Comparison of ENCODE assay signal across 12 cellular contexts in genomic region chr3:24299801-24300626, GRCh38.
A peak's percentile ranks its signal among the peaks of the same experiment; 100 is the strongest.
DNase-seq lines count a peak whose midpoint lies in the region; ATAC-seq, FAIRE-seq and TF ChIP-seq lines count a peak whose summit lies in the region.
"Had no signal": no experiment of that assay in that cellular context is flagged by ENCODE, and none has a peak within 500 bp of the region (broad histone marks: within the 10 kb centered on the region; RNA-seq: fewer than 3 reads in every experiment).

No MANE protein-coding gene starts in this region.

- no peak overlapping the region for H4K91ac ChIP-seq in IMR-90 (ENCODE audit: insufficient read depth, low read depth, low read length)

- H3K36me3 ChIP-seq in IMR-90 (ENCODE audit: control insufficient read depth, insufficient read depth, low read length) (no peaks in the 10 kb centered on the region), body of pancreas (replicated peaks in 1 of 2; ENCODE audit: insufficient read depth in 1 of 2, low read depth in 2 of 2) (no peaks in the 10 kb centered on the region), keratinocyte (ENCODE audit: control insufficient read depth in 2 of 2, extremely low read depth in 1 of 2, insufficient read depth in 2 of 2, low read length in 2 of 2) (no peaks in the 10 kb centered on the region), thyroid gland (no peaks in the 10 kb centered on the region)

- H3K56ac ChIP-seq in IMR-90 (ENCODE audit: extremely low read depth, insufficient read depth, low read length), result no peak overlapping the region

- peaks cover 36% of the 10 kb centered on the region for H3K4me1 ChIP-seq in A549
- no peaks in the 10 kb centered on the region for H3K4me1 ChIP-seq in IMR-90 (ENCODE audit: control insufficient read depth, insufficient read depth, low read length)
- H3K4me1 ChIP-seq in body of pancreas, result peaks cover 7% of the 10 kb centered on the region
- peaks cover 14% of the 10 kb centered on the region for H3K4me1 ChIP-seq in keratinocyte (ENCODE audit: control insufficient read depth, extremely low read depth, insufficient read depth, low read length)
- peaks cover 15 to 24% of the 10 kb centered on the region in 2 donors for H3K4me1 ChIP-seq in thyroid gland

- H2BK120ac ChIP-seq in IMR-90 (ENCODE audit: low read depth, low read length), result no peak overlapping the region

- H3K9me3 ChIP-seq in A549 (no peaks in the 10 kb centered on the region), IMR-90 (ENCODE audit: control insufficient read depth, insufficient read depth, low read length) (no peaks in the 10 kb centered on the region), body of pancreas (no peaks in the 10 kb centered on the region), keratinocyte (ENCODE audit: control insufficient read depth, low read depth, low read length) (no peaks in the 10 kb centered on the region), thyroid gland (no peaks in the 10 kb centered on the region)

- CTCF ChIA-PET in A549 (lab: Yijun Ruan, JAX), result no interaction called here
- CTCF ChIA-PET in IMR-90 (lab: Yijun Ruan, JAX), result interaction anchor here (0.6 kb wide), 1 partner anchor 1062 kb away, joined by 3 read pairs; no protein-coding TSS in a partner anchor

- no peaks in the 10 kb centered on the region for H4K20me1 ChIP-seq in IMR-90 (ENCODE audit: insufficient read depth, low read length)
- H4K20me1 ChIP-seq in keratinocyte (ENCODE audit: control insufficient read depth, extremely low read depth, insufficient read depth, low read length), result no peaks in the 10 kb centered on the region

- no peak overlapping the region for H2BK15ac ChIP-seq in IMR-90 (ENCODE audit: low read depth, low read length)

- no peaks in the 10 kb centered on the region for H3K79me2 ChIP-seq in keratinocyte (ENCODE audit: control insufficient read depth, insufficient read depth, low read length)

- H3K9me1 ChIP-seq in IMR-90 (ENCODE audit: insufficient read depth, low read length) (no peaks in the 10 kb centered on the region; the same call in 1 of the 2 replicates), keratinocyte (ENCODE audit: control insufficient read depth, extremely low read depth, insufficient read depth, low read length) (peaks cover 2% of the 10 kb centered on the region)

- intact Hi-C loops in IMR-90 (cut with micrococcal nuclease), result no loop called here
- intact Hi-C loops in body of pancreas (cut with DNase I), result no loop called here
- intact Hi-C loops in thyroid gland (cut with DNase I), result no loop called here

- H3K4me2 ChIP-seq in A549 (peak overlapping the region; percentile 71), IMR-90 (ENCODE audit: low read depth, low read length) (no peak overlapping the region), keratinocyte (ENCODE audit: control insufficient read depth, extremely low read depth, insufficient read depth, low read depth, low read length) (peak overlapping the region; percentile 64)

- H2AK9ac ChIP-seq in IMR-90 (replicated peaks; ENCODE audit: low read depth, low read length, poor library complexity), result no peak overlapping the region

- FAIRE-seq in A549 (lab: Jason Lieb, UNC), result peak; percentile 43
- FAIRE-seq in keratinocyte (lab: Jason Lieb, UNC), result peak; percentile 92

- no peaks in the 10 kb centered on the region for H3K27me3 ChIP-seq in IMR-90 (ENCODE audit: control insufficient read depth, insufficient read depth, low read length)
- H3K27me3 ChIP-seq in body of pancreas, result no peaks in the 10 kb centered on the region
- no peaks in the 10 kb centered on the region for H3K27me3 ChIP-seq in keratinocyte (ENCODE audit: control insufficient read depth, extremely low read depth, insufficient read depth, low read length)
- H3K27me3 ChIP-seq in thyroid gland, result no peaks in the 10 kb centered on the region

- H2BK5ac ChIP-seq in IMR-90 (ENCODE audit: low read depth, low read length, poor library complexity, severe bottlenecking), result no peak overlapping the region

- peak; percentile 67 to 72 for ATAC-seq in A549
- ATAC-seq in IMR-90 (ENCODE audit: low read depth), result peak; percentile 62
- ATAC-seq in body of pancreas, result peak; percentile 30
- ATAC-seq in HG02938 (IDR thresholded peaks at IDR 0.05; ENCODE audit: unreplicated experiment), result no peak
- no peak for ATAC-seq in HG03159 (IDR thresholded peaks at IDR 0.05; ENCODE audit: unreplicated experiment)

- no peak for TF ChIP-seq POLR2A in A549 (IDR thresholded peaks at IDR 0.05; ENCODE audit: low read length)
- TF ChIP-seq POLR2A in IMR-90 (IDR thresholded peaks at IDR 0.05; ENCODE audit: low read depth, low read length), result no peak
- no peak for TF ChIP-seq POLR2A in body of pancreas (IDR thresholded peaks at IDR 0.05)
- no peak for TF ChIP-seq POLR2A in thyroid gland (IDR thresholded peaks at IDR 0.05)

- WGBS in A549 (ENCODE audit: missing lambda C conversion rate), result 42% methylated on average over 6 of the region's 6 CpGs
- 56% methylated on average over 4 of the region's 6 CpGs; no CpG with 5 or more reads in 1 of the 2 experiments for WGBS in IMR-90 (ENCODE audit: extremely low coverage in 2 of 2, insufficient read length in 1 of 2), 2 experiments
- 71% methylated on average over 6 of the region's 6 CpGs for WGBS in body of pancreas, 2 donors
- 77 to 81% methylated on average over 6 of the region's 6 CpGs for WGBS in thyroid gland, 2 donors

- no peaks in the 10 kb centered on the region for H3K79me1 ChIP-seq in IMR-90 (ENCODE audit: low read depth in 1 of 2, low read length in 2 of 2)

- TF ChIP-seq RAD21 in A549 (conservative IDR thresholded peaks at IDR 0.05 in 1 of 2, IDR thresholded peaks at IDR 0.05 in 1 of 2) (no peak), IMR-90 (IDR thresholded peaks at IDR 0.05; ENCODE audit: low read length) (no peak)

- DNase-seq in A549 (ENCODE audit: low read depth in 1 of 2, low spot score in 1 of 2), result peak in 1 of 2 experiments; percentile 19
- peak; percentile 11 for DNase-seq in IMR-90
- DNase-seq in body of pancreas, result peak in 1 of 4 donors; percentile 9
- peak; percentile 68 for DNase-seq in keratinocyte (ENCODE audit: low read depth, low spot score)
- no peak for DNase-seq in germinal center (ENCODE audit: low spot score)
- DNase-seq in thyroid gland, result no peak
- DNase-seq: activated CD8-positive, alpha-beta memory T cell treated with anti-CD3 and anti-CD28 coated beads, Interleukin-2, amount 50 U/mL, for 4 hours; amygdala; NCI-H524 treated with DMSO at 0.1 percent for 48 hours; retina had no signal

- no peak overlapping the region for H3K9ac ChIP-seq in IMR-90 (ENCODE audit: low read depth, low read length)
- no peak overlapping the region for H3K9ac ChIP-seq in keratinocyte (ENCODE audit: control insufficient read depth, extremely low read depth, insufficient read depth, low read length)

- no peak overlapping the region for H4K5ac ChIP-seq in IMR-90 (ENCODE audit: low read depth, low read length)

- no peak overlapping the region for H4K8ac ChIP-seq in IMR-90 (ENCODE audit: low read depth in 2 of 2, low read length in 2 of 2)

- in situ Hi-C loops in IMR-90 (cut with MboI; ENCODE audit: low sequenced_read_pairs), result no loop called here

- H2BK20ac ChIP-seq in IMR-90 (ENCODE audit: low read depth, low read length), result no peak overlapping the region

- H3K27ac ChIP-seq in A549, result peak overlapping the region; percentile 49 to 76
- no peak overlapping the region for H3K27ac ChIP-seq in IMR-90 (ENCODE audit: insufficient read depth, low read length)
- H3K27ac ChIP-seq in body of pancreas, result no peak overlapping the region
- peak overlapping the region; percentile 42 for H3K27ac ChIP-seq in keratinocyte (ENCODE audit: control insufficient read depth, insufficient read depth, low read length)
- no peak overlapping the region for H3K27ac ChIP-seq in thyroid gland

- no peak overlapping the region for H2AK5ac ChIP-seq in IMR-90 (ENCODE audit: low read depth, low read length)

- H3K23ac ChIP-seq in IMR-90 (ENCODE audit: low read depth, low read length), result no peak overlapping the region

- TF ChIP-seq EP300 in A549 (IDR thresholded peaks at IDR 0.05), result no peak

- POLR2A ChIA-PET in A549 (lab: Yijun Ruan, JAX) (no interaction called here), IMR-90 (lab: Charles Lee; ENCODE audit: unreplicated experiment) (no interaction called here)

- no peak overlapping the region for H3K14ac ChIP-seq in IMR-90 (replicated peaks; ENCODE audit: low read depth, low read length)

- no peak overlapping the region for H3K4ac ChIP-seq in IMR-90 (ENCODE audit: low read depth, low read length)

- TF ChIP-seq CTCF in A549 (IDR thresholded peaks at IDR 0.05) (no peak), IMR-90 (conservative IDR thresholded peaks at IDR 0.05; ENCODE audit: low read depth, low read length) (no peak), body of pancreas (IDR thresholded peaks at IDR 0.05) (no peak), keratinocyte (optimal IDR thresholded peaks at IDR 0.05 in 1 of 3, IDR thresholded peaks at IDR 0.05 in 1 of 3, conservative IDR thresholded peaks at IDR 0.05 in 1 of 3; ENCODE audit: extremely low read depth in 1 of 3, insufficient read depth in 2 of 3, low read length in 3 of 3) (no peak), thyroid gland (IDR thresholded peaks at IDR 0.05) (no peak)

- dilution Hi-C loops in IMR-90 (cut with HindIII; ENCODE audit: low sequenced_read_pairs, unreplicated experiment) (no loop called here), keratinocyte (cut with MboI; ENCODE audit: extremely low pct_ligation_motif_present, low sequenced_read_pairs) (no loop called here)

- no peak overlapping the region for H3K4me3 ChIP-seq in A549
- H3K4me3 ChIP-seq in IMR-90 (ENCODE audit: insufficient read depth, low read depth, low read length), result no peak overlapping the region
- H3K4me3 ChIP-seq in body of pancreas, result no peak overlapping the region
- no peak overlapping the region for H3K4me3 ChIP-seq in keratinocyte (ENCODE audit: control insufficient read depth in 2 of 3, extremely low read depth in 1 of 3, insufficient read depth in 2 of 3, low read depth in 1 of 3, low read length in 3 of 3)
- H3K4me3 ChIP-seq in thyroid gland (replicated peaks in 1 of 3), result no peak overlapping the region

- no peak overlapping the region for H2AFZ ChIP-seq in IMR-90 (replicated peaks; ENCODE audit: low read length, poor library complexity)
- no peak overlapping the region for H2AFZ ChIP-seq in keratinocyte (ENCODE audit: control insufficient read depth, low read length)

- no TSS peak for BruUV-seq in IMR-90 (replicated peaks; lab: Mats Ljungman, UMichigan)

- no peak overlapping the region for H3K18ac ChIP-seq in IMR-90 (ENCODE audit: low read depth, low read length)

TF ChIP-seq in IMR-90, 13 proteins besides CTCF, POLR2A, EP300 and RAD21:
- TF ChIP-seq CHD1 (IDR thresholded peaks at IDR 0.05; ENCODE audit: low read depth, low read length) (no peak), CEBPB (IDR thresholded peaks at IDR 0.05; ENCODE audit: low read depth, low read length) (peak; percentile 46)

Comparison
In these comparisons a context has a peak if more than half of its experiments do, and no peak if none do; other contexts are left out.
1. ATAC-seq: peak in A549 (2 of 2), IMR-90 (single experiment) and body of pancreas (single experiment); none in HG02938 (single experiment) and HG03159 (single experiment).
2. DNase-seq: peak in IMR-90 (single experiment) and keratinocyte (single experiment); none in germinal center (single experiment) and thyroid gland (0 of 2).
3. H3K27ac ChIP-seq: peak in A549 (2 of 2) and keratinocyte (single experiment); none in IMR-90 (single experiment), body of pancreas (0 of 4) and thyroid gland (0 of 3).